In the genomic region with DNA sequence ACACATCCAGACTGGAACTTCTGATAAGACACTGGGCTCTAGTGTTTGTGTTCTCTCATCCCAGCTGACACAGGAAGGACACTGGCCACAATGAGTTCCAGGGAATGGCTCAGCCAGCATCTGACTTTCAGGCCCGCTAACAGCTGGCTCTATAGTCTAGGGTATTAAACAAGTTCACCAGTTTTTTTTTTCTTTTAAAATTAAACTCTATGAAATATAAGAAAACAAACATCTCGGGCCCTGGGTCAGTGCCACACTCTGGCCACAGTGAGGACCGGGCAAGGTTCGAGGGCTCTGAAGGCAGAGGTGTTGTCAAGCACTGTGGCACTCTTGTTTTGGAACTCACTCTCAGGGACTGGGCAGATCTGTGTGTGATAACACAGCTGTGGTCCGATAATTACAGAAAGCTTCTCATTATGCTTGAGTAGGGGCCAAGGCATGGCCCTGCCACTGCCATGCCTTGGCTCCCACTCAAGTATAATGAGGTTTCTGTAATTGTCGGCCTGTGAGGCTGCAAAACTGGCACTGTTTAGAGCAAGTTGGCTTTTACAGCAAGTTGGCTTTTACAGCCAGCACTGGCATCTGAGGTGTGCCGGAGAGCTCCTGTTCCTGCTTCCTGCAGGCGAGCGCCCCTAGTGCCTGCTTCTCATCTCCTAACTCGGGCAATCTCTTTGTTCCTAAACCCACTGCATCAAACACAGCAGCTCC, we compare ENCODE assay signal across 8 cellular contexts.
A peak's percentile ranks its signal among the peaks of the same experiment; 100 is the strongest.
DNase-seq lines count a peak whose midpoint lies in the region; ATAC-seq, FAIRE-seq and TF ChIP-seq lines count a peak whose summit lies in the region.

No MANE protein-coding gene starts in this region.

- no peaks in the 10 kb centered on the region for H3F3A ChIP-seq in SK-N-SH (replicated peaks; ENCODE audit: insufficient read depth)

- no peaks in the 10 kb centered on the region for H3K9me3 ChIP-seq in CD4-positive, CD25-positive, alpha-beta regulatory T cell (ENCODE audit: control insufficient read depth in 2 of 2, low read length in 2 of 2)
- H3K9me3 ChIP-seq in SK-N-SH (no peaks in the 10 kb centered on the region), GM12878 (replicated peaks; ENCODE audit: control insufficient read depth, insufficient read depth, low read length) (no peaks in the 10 kb centered on the region), kidney (ENCODE audit: control insufficient read depth in 1 of 2, low read length in 2 of 2) (no peaks in the 10 kb centered on the region)

- in situ Hi-C loops in GM12878 (cut with MboI) = no loop called here

- H2AFZ ChIP-seq in SK-N-SH (ENCODE audit: low read depth) = no peak overlapping the region
- no peak overlapping the region for H2AFZ ChIP-seq in GM12878 (ENCODE audit: control insufficient read depth, low read depth, low read length)

- no peaks in the 10 kb centered on the region for H3K79me2 ChIP-seq in SK-N-SH (ENCODE audit: insufficient read depth)
- H3K79me2 ChIP-seq in GM12878 (ENCODE audit: control insufficient read depth, insufficient read depth, low read length) = no peaks in the 10 kb centered on the region

- H3K9me3 Mint-ChIP-seq in CD4-positive, CD25-positive, alpha-beta regulatory T cell = peaks cover 0 to 2% (median 0%) of the 10 kb centered on the region in 7 donors

- H3K4me3 ChIP-seq in CD4-positive, CD25-positive, alpha-beta regulatory T cell (ENCODE audit: low read depth, low read length) = peak overlapping the region; percentile 32
- no peak overlapping the region for H3K4me3 ChIP-seq in SK-N-SH (ENCODE audit: low read depth in 2 of 2, low read length in 1 of 2)
- no peak overlapping the region for H3K4me3 ChIP-seq in GM12878
- H3K4me3 ChIP-seq in kidney (ENCODE audit: low read length in 2 of 2) = no peak overlapping the region

- no peaks in the 10 kb centered on the region for H4K20me1 ChIP-seq in SK-N-SH (ENCODE audit: insufficient read depth)
- H4K20me1 ChIP-seq in GM12878 (ENCODE audit: control insufficient read depth, insufficient read depth) = no peaks in the 10 kb centered on the region

- intact Hi-C loops in GM12878 (cut with micrococcal nuclease; ENCODE audit: unreplicated experiment) = no loop called here
- intact Hi-C loops in kidney (cut with DNase I) = no loop called here

- H3K9ac ChIP-seq in SK-N-SH (no peak overlapping the region), GM12878 (ENCODE audit: control insufficient read depth, insufficient read depth, low read length) (no peak overlapping the region), kidney (ENCODE audit: low read length in 2 of 2) (no peak overlapping the region)

- TF ChIP-seq POLR2A in GM12878 (IDR thresholded peaks at IDR 0.05; ENCODE audit: low read depth, low read length) = no peak

- POLR2A ChIA-PET in SK-N-SH (lab: Yijun Ruan, JAX) (no interaction called here), GM12878 (lab: Charles Lee) (no interaction called here)

- no peaks in the 10 kb centered on the region for H3K27me3 Mint-ChIP-seq in CD4-positive, CD25-positive, alpha-beta regulatory T cell

- CTCF ChIA-PET in SK-N-SH (lab: Yijun Ruan, JAX) (interaction anchor here (0.6 to 1.7 kb wide), 11 partner anchors 10 to 78 kb away, joined by 3 to 11 read pairs (median 3); no protein-coding TSS in a partner anchor), GM12878 (lab: Yijun Ruan, JAX) (interaction anchor here (0.6 to 1.1 kb wide), 2 partner anchors 406 to 618 kb away, joined by 3 to 4 read pairs; no protein-coding TSS in a partner anchor)

- peaks cover 4 to 47% (median 16%) of the 10 kb centered on the region in 4 donors for H3K4me1 Mint-ChIP-seq in CD4-positive, CD25-positive, alpha-beta regulatory T cell

- TF ChIP-seq CTCF in SK-N-SH (IDR thresholded peaks at IDR 0.05) (peak; percentile 47), GM12878 (IDR thresholded peaks at IDR 0.05 in 2 of 3, conservative IDR thresholded peaks at IDR 0.05 in 1 of 3; ENCODE audit: control insufficient read depth in 2 of 3, extremely low read depth in 1 of 3, insufficient read depth in 1 of 3, low read depth in 3 of 3, low read length in 3 of 3) (peak; percentile 18 to 58 (median 31)), kidney (IDR thresholded peaks at IDR 0.05; ENCODE audit: borderline replicate concordance, extremely low read depth, insufficient read depth) (peak; percentile 25)

- no TSS peak for BruUV-seq in GM12878 (replicated peaks; lab: Mats Ljungman, UMichigan)

- DNase-seq in CD4-positive, CD25-positive, alpha-beta regulatory T cell = peak; percentile 2 to 83 (median 52)
- peak; percentile 25 for DNase-seq in SK-N-SH
- no peak for DNase-seq in GM12878 (ENCODE audit: low read depth, low spot score)
- DNase-seq in kidney = peak; percentile 77
- peak; percentile 11 to 39 for DNase-seq in stimulated activated CD4-positive, alpha-beta T cell treated with anti-CD3 and anti-CD28 coated beads, Interleukin-1b, Interleukin-23, amount 100 ng/mL, for 4 hours (ENCODE audit: low read depth in 2 of 2)
- DNase-seq in GM19240 (ENCODE audit: insufficient read length, low spot score) = no peak

- no peaks in the 10 kb centered on the region for H3K27me3 ChIP-seq in CD4-positive, CD25-positive, alpha-beta regulatory T cell (ENCODE audit: control insufficient read depth, insufficient read depth, low read length)
- H3K27me3 ChIP-seq in SK-N-SH (ENCODE audit: insufficient read depth) (no peaks in the 10 kb centered on the region), GM12878 (replicated peaks in 1 of 2; ENCODE audit: control insufficient read depth in 2 of 2, insufficient read depth in 2 of 2, low read length in 1 of 2) (no peaks in the 10 kb centered on the region)

- SMC1A ChIA-PET in GM12878 (lab: Charles Lee; ENCODE audit: uncharacterized antibody, unreplicated experiment) = interaction anchor here (0.7 kb wide), 1 partner anchor 269 kb away, joined by 3 read pairs; no protein-coding TSS in a partner anchor

- peak overlapping the region in 2 of 3 donors; percentile 66 to 85 for H3K27ac Mint-ChIP-seq in CD4-positive, CD25-positive, alpha-beta regulatory T cell

- H3K4me2 ChIP-seq in SK-N-SH (no peak overlapping the region), GM12878 (ENCODE audit: control insufficient read depth, insufficient read depth) (no peak overlapping the region)

- H3K36me3 ChIP-seq in CD4-positive, CD25-positive, alpha-beta regulatory T cell (ENCODE audit: control insufficient read depth, insufficient read depth, low read length) = no peaks in the 10 kb centered on the region
- H3K36me3 ChIP-seq in SK-N-SH (replicated peaks in 1 of 2; ENCODE audit: control insufficient read depth in 1 of 2, insufficient read depth in 2 of 2, low read length in 1 of 2) = no peaks in the 10 kb centered on the region
- H3K36me3 ChIP-seq in GM12878 (ENCODE audit: control insufficient read depth in 2 of 2, insufficient read depth in 2 of 2, low read length in 1 of 2) = no peaks in the 10 kb centered on the region
- H3K36me3 ChIP-seq in kidney (ENCODE audit: control insufficient read depth in 1 of 2, insufficient read depth in 2 of 2, low read length in 2 of 2) = no peaks in the 10 kb centered on the region

- peak overlapping the region; percentile 5 for H3K27ac ChIP-seq in CD4-positive, CD25-positive, alpha-beta regulatory T cell (ENCODE audit: insufficient read depth, low read length, poor library complexity, severe bottlenecking)
- no peak overlapping the region for H3K27ac ChIP-seq in SK-N-SH (ENCODE audit: low read depth in 2 of 2, low read length in 1 of 2)
- H3K27ac ChIP-seq in GM12878 (ENCODE audit: control insufficient read depth, insufficient read depth) = no peak overlapping the region
- no peak overlapping the region for H3K27ac ChIP-seq in kidney (ENCODE audit: low read depth in 2 of 2, low read length in 2 of 2)

- no peaks in the 10 kb centered on the region for H3K36me3 Mint-ChIP-seq in CD4-positive, CD25-positive, alpha-beta regulatory T cell

- H3K4me3 Mint-ChIP-seq in CD4-positive, CD25-positive, alpha-beta regulatory T cell = peak overlapping the region in 3 of 4 donors; percentile 10 to 51 (median 15)

- H3K4me1 ChIP-seq in CD4-positive, CD25-positive, alpha-beta regulatory T cell (ENCODE audit: control insufficient read depth, insufficient read depth, low read length, poor library complexity, severe bottlenecking) = peaks cover 4% of the 10 kb centered on the region
- no peaks in the 10 kb centered on the region for H3K4me1 ChIP-seq in SK-N-SH (ENCODE audit: control insufficient read depth in 1 of 2, insufficient read depth in 2 of 2, low read depth in 1 of 2, low read length in 1 of 2)
- no peaks in the 10 kb centered on the region for H3K4me1 ChIP-seq in GM12878 (ENCODE audit: control insufficient read depth, insufficient read depth, low read length)
- no peaks in the 10 kb centered on the region for H3K4me1 ChIP-seq in kidney (ENCODE audit: control insufficient read depth in 1 of 2, insufficient read depth in 1 of 2, low read depth in 1 of 2, low read length in 2 of 2)

- FAIRE-seq in GM12878 (lab: Jason Lieb, UNC) (peak; percentile 27), kidney (lab: Jason Lieb, UNC) (peak; percentile 78)

- TF ChIP-seq RAD21 in SK-N-SH (IDR thresholded peaks at IDR 0.05; ENCODE audit: low read length) (0 out of 2 replicates have a peak, but pooled peaks have one; percentile 24), GM12878 (IDR thresholded peaks at IDR 0.05; ENCODE audit: insufficient read depth, low read depth, low read length) (peak; percentile 48)

- TF ChIP-seq EP300 in SK-N-SH (IDR thresholded peaks at IDR 0.05; ENCODE audit: borderline replicate concordance in 1 of 2, low read depth in 1 of 2, low read length in 1 of 2) (no peak), GM12878 (IDR thresholded peaks at IDR 0.05; ENCODE audit: borderline replicate concordance in 1 of 2, control insufficient read depth in 1 of 2, low read depth in 2 of 2, low read length in 2 of 2) (no peak)

- 8% methylated on average over 5 of the region's 10 CpGs for WGBS in SK-N-SH (ENCODE audit: low lambda C conversion rate)
- 35% methylated on average over 10 of the region's 10 CpGs for WGBS in GM12878 (ENCODE audit: insufficient coverage, insufficient replicate concordance, low lambda C conversion rate, missing lambda C conversion rate)

- RAD21 ChIA-PET in GM12878 (lab: Charles Lee; ENCODE audit: unreplicated experiment) = no interaction called here

- H3K9me2 ChIP-seq in SK-N-SH = no peaks in the 10 kb centered on the region

- peak; percentile 70 to 79 for ATAC-seq in CD4-positive, CD25-positive, alpha-beta regulatory T cell (ENCODE audit: low read depth in 2 of 2)
- ATAC-seq in HG02623 (IDR thresholded peaks at IDR 0.05; ENCODE audit: unreplicated experiment) = peak; percentile 48
- ATAC-seq in GM12878 = peak; percentile 66
- ATAC-seq in HG03175 (IDR thresholded peaks at IDR 0.05; ENCODE audit: unreplicated experiment) = no peak

TF ChIP-seq in GM12878, 131 proteins besides CTCF, POLR2A, EP300 and RAD21 (continues in another document):
- TF ChIP-seq RFX5 (IDR thresholded peaks at IDR 0.05; ENCODE audit: low read depth, low read length) = no peak
- no peak for TF ChIP-seq NFYA (IDR thresholded peaks at IDR 0.05; ENCODE audit: borderline replicate concordance, low read depth, low read length)
- no peak for TF ChIP-seq POU2F2 (IDR thresholded peaks at IDR 0.05; ENCODE audit: borderline replicate concordance, low read depth, low read length)
- no peak for TF ChIP-seq ZNF274 (IDR thresholded peaks at IDR 0.05; ENCODE audit: insufficient read depth, insufficient read length)
- no peak for TF ChIP-seq MXI1 (IDR thresholded peaks at IDR 0.05; ENCODE audit: low read depth, low read length)
- no peak for TF ChIP-seq STAT1 (conservative IDR thresholded peaks at IDR 0.05)
- no peak for TF ChIP-seq IKZF1 (conservative IDR thresholded peaks at IDR 0.05)

Comparison
In these comparisons a context has a peak if more than half of its experiments do, and no peak if none do; other contexts are left out.
1. DNase-seq: peak in CD4-positive, CD25-positive, alpha-beta regulatory T cell (3 of 3), SK-N-SH (single experiment), kidney (single experiment) and stimulated activated CD4-positive, alpha-beta T cell treated with anti-CD3 and anti-CD28 coated beads, Interleukin-1b, Interleukin-23, amount 100 ng/mL, for 4 hours (2 of 2); none in GM12878 (single experiment) and GM19240 (single experiment).
2. Peak in every context shown above with its lines, with median percentiles within 50 percentile points of each other: CTCF ChIP-seq.